In the genomic region with DNA sequence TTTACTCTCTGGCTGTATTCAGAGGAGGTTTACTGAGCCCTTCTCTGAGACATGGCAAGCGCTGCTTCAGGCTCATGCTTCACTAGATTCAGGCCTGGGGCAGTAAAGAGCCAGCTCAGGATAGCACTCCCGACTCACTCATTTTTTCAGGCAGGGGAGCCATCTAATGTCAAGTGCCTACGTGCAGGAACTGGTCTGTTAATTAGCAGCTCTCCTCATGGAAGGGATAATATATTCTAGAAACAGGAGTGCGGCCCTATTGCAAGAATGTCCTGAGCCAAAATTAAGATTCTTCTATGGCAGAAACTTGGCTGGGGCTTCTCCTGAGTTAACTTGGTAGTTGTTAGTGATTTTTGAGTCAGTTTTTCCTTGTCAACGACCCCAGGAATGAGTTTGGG, we compare ENCODE assay signal across 1 cellular context.
TF ChIP-seq lines count a peak whose summit lies in the region.

No MANE protein-coding gene starts in this region.

TF ChIP-seq in IMR-90, 13 proteins besides CTCF, POLR2A, EP300 and RAD21:
- TF ChIP-seq FOS (IDR thresholded peaks at IDR 0.05; ENCODE audit: low read depth, low read length) = no peak
- TF ChIP-seq RFX5 (IDR thresholded peaks at IDR 0.05; ENCODE audit: low read depth, low read length) = no peak
- no peak for TF ChIP-seq CEBPB (IDR thresholded peaks at IDR 0.05; ENCODE audit: low read depth, low read length)
- TF ChIP-seq, protein P1, sequence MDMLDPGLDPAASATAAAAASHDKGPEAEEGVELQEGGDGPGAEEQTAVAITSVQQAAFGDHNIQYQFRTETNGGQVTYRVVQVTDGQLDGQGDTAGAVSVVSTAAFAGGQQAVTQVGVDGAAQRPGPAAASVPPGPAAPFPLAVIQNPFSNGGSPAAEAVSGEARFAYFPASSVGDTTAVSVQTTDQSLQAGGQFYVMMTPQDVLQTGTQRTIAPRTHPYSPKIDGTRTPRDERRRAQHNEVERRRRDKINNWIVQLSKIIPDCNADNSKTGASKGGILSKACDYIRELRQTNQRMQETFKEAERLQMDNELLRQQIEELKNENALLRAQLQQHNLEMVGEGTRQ (IDR thresholded peaks at IDR 0.05; ENCODE audit: low read depth, low read length) = no peak
- no peak for TF ChIP-seq MXI1 (IDR thresholded peaks at IDR 0.05; ENCODE audit: borderline replicate concordance, low read depth, low read length)
- TF ChIP-seq NFE2L2 (IDR thresholded peaks at IDR 0.05; ENCODE audit: low read depth, low read length) = no peak
- TF ChIP-seq SMC3 (IDR thresholded peaks at IDR 0.05; ENCODE audit: low read depth, low read length) = no peak
- TF ChIP-seq MAZ (IDR thresholded peaks at IDR 0.05; ENCODE audit: borderline replicate concordance, low read depth, low read length) = no peak
- no peak for TF ChIP-seq MAFK (IDR thresholded peaks at IDR 0.05; ENCODE audit: low read depth, low read length)
TF ChIP-seq in IMR-90: peak in this region for 0.
